ENCODE assay signal across 8 cellular contexts in the genomic region with DNA sequence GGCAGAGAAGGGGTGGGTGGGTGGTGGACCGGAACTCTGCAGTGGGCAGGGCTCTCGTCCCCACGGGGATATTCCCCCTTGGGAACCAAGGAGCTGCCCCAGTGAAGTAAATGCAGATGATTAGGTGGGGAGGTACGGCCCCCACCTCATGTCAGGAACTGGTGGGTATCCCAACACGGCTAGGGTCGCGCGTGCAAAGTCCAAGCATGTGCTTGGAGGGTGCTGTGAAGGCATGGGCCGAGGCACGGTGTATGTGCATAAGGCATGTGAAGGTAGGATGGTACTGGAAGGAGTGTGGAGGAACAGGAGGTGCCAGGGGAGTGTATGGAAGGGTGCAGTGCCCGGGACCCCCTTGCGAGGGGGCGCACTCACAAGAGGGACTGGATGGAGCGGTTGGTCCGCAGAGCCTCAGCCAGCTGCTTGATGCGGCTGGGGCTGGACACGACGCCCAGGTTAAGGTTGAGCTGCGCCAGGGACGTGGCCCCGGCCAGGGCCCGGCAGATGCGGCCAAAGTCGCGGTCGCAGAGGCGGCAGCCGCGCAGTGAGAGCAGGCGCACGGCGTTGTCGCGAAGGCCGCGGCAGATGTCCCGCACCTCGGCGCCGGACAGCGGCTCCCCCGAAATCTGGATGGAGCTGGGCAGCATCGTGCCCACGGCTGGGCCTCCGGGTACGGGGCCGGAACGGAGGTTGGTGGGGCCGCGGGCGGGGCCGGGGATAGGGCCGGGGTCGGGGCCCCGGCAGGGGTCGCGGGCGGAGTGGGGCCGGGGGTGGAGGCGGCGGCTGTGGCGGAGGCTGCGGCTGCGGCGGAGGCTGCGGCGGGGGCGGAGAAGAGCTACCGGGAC. TPM values are rescaled to one million over a fixed set of nuclear protein-coding genes. Genes with fewer than 3 reads are reported as not detected.
DNase-seq lines count a peak whose midpoint lies in the region; ATAC-seq and TF ChIP-seq lines count a peak whose summit lies in the region.

No MANE protein-coding gene starts in this region.

- TF ChIP-seq RAD21 in Ishikawa (IDR thresholded peaks at IDR 0.05; ENCODE audit: low read depth): no peak

- H3K36me3 Mint-ChIP-seq in naive thymus-derived CD4-positive, alpha-beta T cell: peaks cover 0 to 28% (median 15%) of the 10 kb centered on the region in 5 donors

- no peaks in the 10 kb centered on the region for H3K9me3 ChIP-seq in naive thymus-derived CD4-positive, alpha-beta T cell (ENCODE audit: control insufficient read depth in 2 of 3, low read length in 3 of 3)

- peaks cover 2 to 6% of the 10 kb centered on the region in 2 donors for H3K4me1 ChIP-seq in naive thymus-derived CD4-positive, alpha-beta T cell (ENCODE audit: control insufficient read depth in 2 of 2, insufficient read depth in 2 of 2, low read length in 2 of 2)

- ATAC-seq in GM18498 (IDR thresholded peaks at IDR 0.05; ENCODE audit: unreplicated experiment) (peak; percentile 7), GM21576 (IDR thresholded peaks at IDR 0.05; ENCODE audit: unreplicated experiment) (no peak)
- ATAC-seq in naive thymus-derived CD4-positive, alpha-beta T cell: no peak

- H3K27ac Mint-ChIP-seq in naive thymus-derived CD4-positive, alpha-beta T cell: peak overlapping the region in 7 of 9 donors; percentile 1 to 76 (median 70)

- peaks cover 0 to 9% of the 10 kb centered on the region in 2 donors for H3K27me3 ChIP-seq in naive thymus-derived CD4-positive, alpha-beta T cell (ENCODE audit: control insufficient read depth in 2 of 2, insufficient read depth in 2 of 2, low read length in 2 of 2)

- peaks cover 15 to 22% (median 19%) of the 10 kb centered on the region in 5 donors for H3K27me3 Mint-ChIP-seq in naive thymus-derived CD4-positive, alpha-beta T cell

- no peak for DNase-seq in naive thymus-derived CD4-positive, alpha-beta T cell
- DNase-seq in NCI-H2171 treated with DMSO at 0.1 percent for 48 hours (lab: John Stamatoyannopoulos, UW) (no peak), HEK293T (ENCODE audit: extremely low spot score) (no peak), germinal center (ENCODE audit: low spot score) (no peak)

- H3K4me3 Mint-ChIP-seq in naive thymus-derived CD4-positive, alpha-beta T cell: peak overlapping the region; percentile 76 to 94 (median 84)

- H3K9me3 Mint-ChIP-seq in naive thymus-derived CD4-positive, alpha-beta T cell: peaks cover 0 to 1% (median 0%) of the 10 kb centered on the region in 11 donors

- no peak overlapping the region for H3K4me3 ChIP-seq in naive thymus-derived CD4-positive, alpha-beta T cell (ENCODE audit: low read length)

- H3K36me3 ChIP-seq in naive thymus-derived CD4-positive, alpha-beta T cell (ENCODE audit: control insufficient read depth in 2 of 3, insufficient read depth in 3 of 3, low read length in 3 of 3): peaks cover 1 to 47% (median 19%) of the 10 kb centered on the region in 3 experiments

- peak overlapping the region; percentile 72 for H3K27ac ChIP-seq in cingulate gyrus (ENCODE audit: low read depth, low read length)
- H3K27ac ChIP-seq in naive thymus-derived CD4-positive, alpha-beta T cell (ENCODE audit: low read depth, low read length): peak overlapping the region; percentile 41

- intact Hi-C loops in naive thymus-derived CD4-positive, alpha-beta T cell (cut with micrococcal nuclease): loop anchor here (5.0 kb wide), 1 partner anchor 142 kb away; the partner anchor contains the start of gene ZNF318 (in 2 of the 2)

- no peak for TF ChIP-seq EP300 in Ishikawa (IDR thresholded peaks at IDR 0.05; ENCODE audit: borderline replicate concordance)

- CTCF ChIA-PET in naive thymus-derived CD4-positive, alpha-beta T cell (lab: Charles Lee): interaction anchor here (0.9 kb wide), 1 partner anchor 17 kb away, joined by 3 read pairs; no protein-coding TSS in a partner anchor
- CTCF ChIA-PET in HEK293T (lab: Yijun Ruan, JAX): interaction anchor here (0.9 kb wide), 1 partner anchor 119 kb away, joined by 3 read pairs; no protein-coding TSS in a partner anchor

- POLR2A ChIA-PET in naive thymus-derived CD4-positive, alpha-beta T cell (lab: Charles Lee): interaction anchor here (0.9 to 1.1 kb wide), 3 partner anchors 32 to 580 kb away, joined by 3 read pairs; partner anchors contain the start of genes CNPY3, TJAP1 and ZNF318
- POLR2A ChIA-PET in HEK293T (lab: Yijun Ruan, JAX): interaction anchor here (0.9 to 1.8 kb wide), 5 partner anchors 7 to 263 kb away, joined by 3 to 7 read pairs (median 4); partner anchors contain the start of genes POLR1C, TJAP1, YIPF3 and ZNF318

- H3K4me1 Mint-ChIP-seq in naive thymus-derived CD4-positive, alpha-beta T cell: peaks cover 13 to 44% (median 32%) of the 10 kb centered on the region in 7 donors

TF ChIP-seq in Ishikawa, 13 proteins besides CTCF, POLR2A, EP300 and RAD21:
- TF ChIP-seq ZBTB7A (IDR thresholded peaks at IDR 0.05; ENCODE audit: low read depth): 0 out of 2 replicates have a peak, but pooled peaks have one; percentile 1
- TF ChIP-seq CEBPB (IDR thresholded peaks at IDR 0.05): no peak
- TF ChIP-seq, protein P1, sequence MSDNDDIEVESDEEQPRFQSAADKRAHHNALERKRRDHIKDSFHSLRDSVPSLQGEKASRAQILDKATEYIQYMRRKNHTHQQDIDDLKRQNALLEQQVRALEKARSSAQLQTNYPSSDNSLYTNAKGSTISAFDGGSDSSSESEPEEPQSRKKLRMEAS (IDR thresholded peaks at IDR 0.05): peak; percentile 26; the same call in 1 of the 2 replicates

TF ChIP-seq in HEK293T, 16 proteins besides CTCF, POLR2A, EP300 and RAD21:
- no peak for TF ChIP-seq L3MBTL2 (conservative IDR thresholded peaks at IDR 0.05)
- no peak for TF ChIP-seq CTBP1 (IDR thresholded peaks at IDR 0.05; ENCODE audit: borderline replicate concordance)
- TF ChIP-seq ARNT (IDR thresholded peaks at IDR 0.05): no peak
- no peak for TF ChIP-seq ZNF384 (IDR thresholded peaks at IDR 0.05)
- no peak for TF ChIP-seq NFRKB (IDR thresholded peaks at IDR 0.05)
- TF ChIP-seq HDGF (IDR thresholded peaks at IDR 0.05; ENCODE audit: borderline replicate concordance): no peak
- TF ChIP-seq FOXM1 (IDR thresholded peaks at IDR 0.05; ENCODE audit: borderline replicate concordance): no peak
- no peak for TF ChIP-seq LEF1 (IDR thresholded peaks at IDR 0.05; ENCODE audit: borderline replicate concordance)
- no peak for TF ChIP-seq ELF4 (IDR thresholded peaks at IDR 0.05)
- TF ChIP-seq TARDBP (IDR thresholded peaks at IDR 0.05): no peak
- no peak for TF ChIP-seq SP1 (IDR thresholded peaks at IDR 0.05)
- TF ChIP-seq FOXK2 (IDR thresholded peaks at IDR 0.05): no peak
- TF ChIP-seq FOXA1 (IDR thresholded peaks at IDR 0.05): no peak
- TF ChIP-seq SUZ12 (IDR thresholded peaks at IDR 0.05): no peak
- TF ChIP-seq, protein P2, sequence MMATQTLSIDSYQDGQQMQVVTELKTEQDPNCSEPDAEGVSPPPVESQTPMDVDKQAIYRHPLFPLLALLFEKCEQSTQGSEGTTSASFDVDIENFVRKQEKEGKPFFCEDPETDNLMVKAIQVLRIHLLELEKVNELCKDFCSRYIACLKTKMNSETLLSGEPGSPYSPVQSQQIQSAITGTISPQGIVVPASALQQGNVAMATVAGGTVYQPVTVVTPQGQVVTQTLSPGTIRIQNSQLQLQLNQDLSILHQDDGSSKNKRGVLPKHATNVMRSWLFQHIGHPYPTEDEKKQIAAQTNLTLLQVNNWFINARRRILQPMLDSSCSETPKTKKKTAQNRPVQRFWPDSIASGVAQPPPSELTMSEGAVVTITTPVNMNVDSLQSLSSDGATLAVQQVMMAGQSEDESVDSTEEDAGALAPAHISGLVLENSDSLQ (IDR thresholded peaks at IDR 0.05): no peak

RNA-seq across cellular contexts. Expression of gene LRRC73, which starts 0.8 kb away (rescaled TPM):
- under 1 TPM; 0.22 to 0.84 (median 0.46) TPM for total RNA-seq in naive thymus-derived CD4-positive, alpha-beta T cell
- not detected for polyA plus RNA-seq in naive thymus-derived CD4-positive, alpha-beta T cell

RNA-seq across cellular contexts. Expression of gene YIPF3, which starts 7.4 kb away (rescaled TPM):
- 10 to 100 TPM; 54.4 to 75.9 (median 67.3) TPM for total RNA-seq in naive thymus-derived CD4-positive, alpha-beta T cell
- polyA plus RNA-seq in naive thymus-derived CD4-positive, alpha-beta T cell: 10 to 100 TPM; 68.3 to 74.5 TPM

RNA-seq across cellular contexts. Expression of gene POLR1C, which starts 7.5 kb away (rescaled TPM):
- 10 to 100 TPM; 36.3 to 61.1 (median 40.9) TPM for total RNA-seq in naive thymus-derived CD4-positive, alpha-beta T cell
- 10 to 100 TPM; 13.1 to 29.2 TPM for polyA plus RNA-seq in naive thymus-derived CD4-positive, alpha-beta T cell

RNA-seq across cellular contexts. Expression of gene TJAP1, which starts 32.0 kb away (rescaled TPM):
- 10 to 100 TPM; 29.2 to 55.2 (median 33.5) TPM for total RNA-seq in naive thymus-derived CD4-positive, alpha-beta T cell
- 10 to 100 TPM in 1 of 2 donors, 1 to 10 TPM in 1; 8.2 to 10.9 TPM for polyA plus RNA-seq in naive thymus-derived CD4-positive, alpha-beta T cell

RNA-seq across cellular contexts. Expression of gene DLK2, which starts 54.0 kb away (rescaled TPM):
- total RNA-seq in naive thymus-derived CD4-positive, alpha-beta T cell: 1 to 10 TPM in 1 of 5 experiments, under 1 TPM in 4; 0.30 to 1.6 (median 0.53) TPM
- 1 to 10 TPM in 1 of 2 donors, under 1 TPM in 1; 0.74 to 1.0 TPM for polyA plus RNA-seq in naive thymus-derived CD4-positive, alpha-beta T cell
